18 cellular contexts compared by ENCODE assay signal in genomic region chr12:100860611-100861010, GRCh38.
"Had no signal": no experiment of that assay in that cellular context is flagged by ENCODE, and none has a peak within 500 bp of the region (broad histone marks: within the 10 kb centered on the region; RNA-seq: fewer than 3 reads in every experiment).

No MANE protein-coding gene starts in this region.

- H3K4me3 ChIP-seq: breast epithelium, esophagus muscularis mucosa, right atrium auricular region, thyroid gland, uterus had no signal

- H3K4me1 ChIP-seq: breast epithelium, esophagus muscularis mucosa, right atrium auricular region, thyroid gland, uterus had no signal

- DNase-seq: activated CD4-positive, alpha-beta memory T cell treated with anti-CD3 and anti-CD28 coated beads for 36 hours; activated CD4-positive, alpha-beta T cell treated with anti-CD3 and anti-CD28 coated beads for 36 hours; activated CD8-positive, alpha-beta memory T cell treated with anti-CD3 and anti-CD28 coated beads, Interleukin-2, amount 10 ng/mL, durations not matched to agents 7 days and 5 days; activated effector memory CD4-positive, alpha-beta T cell treated with Interleukin-2 at 50 U/mL for 16 hours; activated T-cell treated with anti-CD3 and anti-CD28 coated beads, Interleukin-2, amount 50 U/mL, for 24 hours; amygdala; endodermal cell; mesenchymal stem cell; naive thymus-derived CD8-positive, alpha-beta T cell; stimulated activated CD4-positive, alpha-beta T cell treated with anti-CD3 and anti-CD28 coated beads, Interleukin-2, amount 100 ng/mL, for 48 hours; thyroid gland; uterus; WERI-Rb-1 had no signal

- H3K36me3 ChIP-seq: breast epithelium, esophagus muscularis mucosa, neutrophil, right atrium auricular region, thyroid gland, uterus, WERI-Rb-1 had no signal

- H3K27me3 ChIP-seq: breast epithelium, esophagus muscularis mucosa, neutrophil, right atrium auricular region, thyroid gland, uterus had no signal

- H3K9me3 ChIP-seq: breast epithelium, esophagus muscularis mucosa, neutrophil, right atrium auricular region, thyroid gland, uterus had no signal

- H3K27ac ChIP-seq: breast epithelium, esophagus muscularis mucosa, neutrophil, right atrium auricular region, thyroid gland, uterus, WERI-Rb-1 had no signal

- ATAC-seq: activated CD4-positive, alpha-beta T cell treated with anti-CD3 and anti-CD28 coated beads for 36 hours; activated CD8-positive, alpha-beta memory T cell treated with anti-CD3 and anti-CD28 coated beads, Interleukin-2, amount 10 ng/mL, durations not matched to agents 7 days and 5 days; naive thymus-derived CD8-positive, alpha-beta T cell; stimulated activated memory B cell treated with anti-CD40 and anti-IgM and Interleukin-4, amounts not matched to agents 10 μg/mL and 1 μg/mL and 100 μg/mL, for 72 hours had no signal
